ENCODE assay signal across 1 cellular context in the genomic region with DNA sequence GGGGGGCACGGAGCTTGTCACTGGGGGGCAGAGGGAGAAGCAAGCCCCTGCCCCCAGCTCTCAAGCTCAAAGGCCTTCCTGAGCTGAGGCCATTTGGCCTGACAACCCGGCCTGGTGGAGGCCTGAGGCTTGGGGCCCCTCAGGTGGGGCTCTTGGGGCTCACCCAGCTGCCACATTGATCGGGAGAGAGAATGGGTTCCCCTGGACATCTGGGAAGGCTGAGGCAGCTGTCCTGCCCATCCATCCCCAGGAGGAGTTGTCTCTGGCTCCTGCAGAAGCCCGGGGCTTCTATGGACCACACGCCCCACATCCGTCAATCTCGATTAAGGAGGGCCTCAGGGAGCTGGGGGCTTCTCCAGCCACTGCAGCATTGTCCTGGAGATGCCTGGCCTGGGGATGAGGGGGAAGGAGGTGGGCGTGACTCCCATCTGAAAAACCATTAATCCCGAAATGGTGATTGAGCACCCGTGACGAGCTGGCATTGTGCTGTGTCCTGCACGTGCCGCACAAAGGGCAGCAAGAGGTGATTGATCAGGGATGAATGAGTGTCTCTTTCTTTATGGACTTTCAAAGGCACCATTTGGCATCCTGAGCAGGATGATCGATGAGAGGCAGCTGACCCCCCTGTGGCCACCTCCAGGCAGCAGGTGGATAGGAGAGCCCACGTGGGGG.
TF ChIP-seq lines count a peak whose summit lies in the region.

No MANE protein-coding gene starts in this region.

TF ChIP-seq in WTC11, 78 proteins besides CTCF, POLR2A, EP300 and RAD21 (continued from another document):
- TF ChIP-seq, protein P1, sequence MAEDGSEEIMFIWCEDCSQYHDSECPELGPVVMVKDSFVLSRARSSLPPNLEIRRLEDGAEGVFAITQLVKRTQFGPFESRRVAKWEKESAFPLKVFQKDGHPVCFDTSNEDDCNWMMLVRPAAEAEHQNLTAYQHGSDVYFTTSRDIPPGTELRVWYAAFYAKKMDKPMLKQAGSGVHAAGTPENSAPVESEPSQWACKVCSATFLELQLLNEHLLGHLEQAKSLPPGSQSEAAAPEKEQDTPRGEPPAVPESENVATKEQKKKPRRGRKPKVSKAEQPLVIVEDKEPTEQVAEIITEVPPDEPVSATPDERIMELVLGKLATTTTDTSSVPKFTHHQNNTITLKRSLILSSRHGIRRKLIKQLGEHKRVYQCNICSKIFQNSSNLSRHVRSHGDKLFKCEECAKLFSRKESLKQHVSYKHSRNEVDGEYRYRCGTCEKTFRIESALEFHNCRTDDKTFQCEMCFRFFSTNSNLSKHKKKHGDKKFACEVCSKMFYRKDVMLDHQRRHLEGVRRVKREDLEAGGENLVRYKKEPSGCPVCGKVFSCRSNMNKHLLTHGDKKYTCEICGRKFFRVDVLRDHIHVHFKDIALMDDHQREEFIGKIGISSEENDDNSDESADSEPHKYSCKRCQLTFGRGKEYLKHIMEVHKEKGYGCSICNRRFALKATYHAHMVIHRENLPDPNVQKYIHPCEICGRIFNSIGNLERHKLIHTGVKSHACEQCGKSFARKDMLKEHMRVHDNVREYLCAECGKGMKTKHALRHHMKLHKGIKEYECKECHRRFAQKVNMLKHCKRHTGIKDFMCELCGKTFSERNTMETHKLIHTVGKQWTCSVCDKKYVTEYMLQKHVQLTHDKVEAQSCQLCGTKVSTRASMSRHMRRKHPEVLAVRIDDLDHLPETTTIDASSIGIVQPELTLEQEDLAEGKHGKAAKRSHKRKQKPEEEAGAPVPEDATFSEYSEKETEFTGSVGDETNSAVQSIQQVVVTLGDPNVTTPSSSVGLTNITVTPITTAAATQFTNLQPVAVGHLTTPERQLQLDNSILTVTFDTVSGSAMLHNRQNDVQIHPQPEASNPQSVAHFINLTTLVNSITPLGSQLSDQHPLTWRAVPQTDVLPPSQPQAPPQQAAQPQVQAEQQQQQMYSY (CRISPR knock-in tag; IDR thresholded peaks at IDR 0.05): no peak
- no peak for TF ChIP-seq GTF2I (CRISPR knock-in tag; conservative IDR thresholded peaks at IDR 0.05)
- TF ChIP-seq CREM (CRISPR knock-in tag; IDR thresholded peaks at IDR 0.05): no peak
- TF ChIP-seq, protein P2, sequence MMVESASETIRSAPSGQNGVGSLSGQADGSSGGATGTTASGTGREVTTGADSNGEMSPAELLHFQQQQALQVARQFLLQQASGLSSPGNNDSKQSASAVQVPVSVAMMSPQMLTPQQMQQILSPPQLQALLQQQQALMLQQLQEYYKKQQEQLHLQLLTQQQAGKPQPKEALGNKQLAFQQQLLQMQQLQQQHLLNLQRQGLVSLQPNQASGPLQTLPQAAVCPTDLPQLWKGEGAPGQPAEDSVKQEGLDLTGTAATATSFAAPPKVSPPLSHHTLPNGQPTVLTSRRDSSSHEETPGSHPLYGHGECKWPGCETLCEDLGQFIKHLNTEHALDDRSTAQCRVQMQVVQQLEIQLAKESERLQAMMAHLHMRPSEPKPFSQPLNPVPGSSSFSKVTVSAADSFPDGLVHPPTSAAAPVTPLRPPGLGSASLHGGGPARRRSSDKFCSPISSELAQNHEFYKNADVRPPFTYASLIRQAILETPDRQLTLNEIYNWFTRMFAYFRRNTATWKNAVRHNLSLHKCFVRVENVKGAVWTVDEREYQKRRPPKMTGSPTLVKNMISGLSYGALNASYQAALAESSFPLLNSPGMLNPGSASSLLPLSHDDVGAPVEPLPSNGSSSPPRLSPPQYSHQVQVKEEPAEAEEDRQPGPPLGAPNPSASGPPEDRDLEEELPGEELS (CRISPR knock-in tag; IDR thresholded peaks at IDR 0.05): no peak
- TF ChIP-seq ZBTB21 (CRISPR knock-in tag; IDR thresholded peaks at IDR 0.05; ENCODE audit: borderline replicate concordance): no peak
- no peak for TF ChIP-seq SP1 (CRISPR knock-in tag; conservative IDR thresholded peaks at IDR 0.05)
- TF ChIP-seq, protein P3, sequence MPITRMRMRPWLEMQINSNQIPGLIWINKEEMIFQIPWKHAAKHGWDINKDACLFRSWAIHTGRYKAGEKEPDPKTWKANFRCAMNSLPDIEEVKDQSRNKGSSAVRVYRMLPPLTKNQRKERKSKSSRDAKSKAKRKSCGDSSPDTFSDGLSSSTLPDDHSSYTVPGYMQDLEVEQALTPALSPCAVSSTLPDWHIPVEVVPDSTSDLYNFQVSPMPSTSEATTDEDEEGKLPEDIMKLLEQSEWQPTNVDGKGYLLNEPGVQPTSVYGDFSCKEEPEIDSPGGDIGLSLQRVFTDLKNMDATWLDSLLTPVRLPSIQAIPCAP (CRISPR knock-in tag; IDR thresholded peaks at IDR 0.05): no peak
- no peak for TF ChIP-seq ZNF416 (CRISPR knock-in tag; IDR thresholded peaks at IDR 0.05)
- no peak for TF ChIP-seq ZNF512 (CRISPR knock-in tag; IDR thresholded peaks at IDR 0.05; ENCODE audit: borderline replicate concordance)
TF ChIP-seq in WTC11: peak in this region for 0.
